ENCODE assay signal across 1 cellular context in the genomic region with DNA sequence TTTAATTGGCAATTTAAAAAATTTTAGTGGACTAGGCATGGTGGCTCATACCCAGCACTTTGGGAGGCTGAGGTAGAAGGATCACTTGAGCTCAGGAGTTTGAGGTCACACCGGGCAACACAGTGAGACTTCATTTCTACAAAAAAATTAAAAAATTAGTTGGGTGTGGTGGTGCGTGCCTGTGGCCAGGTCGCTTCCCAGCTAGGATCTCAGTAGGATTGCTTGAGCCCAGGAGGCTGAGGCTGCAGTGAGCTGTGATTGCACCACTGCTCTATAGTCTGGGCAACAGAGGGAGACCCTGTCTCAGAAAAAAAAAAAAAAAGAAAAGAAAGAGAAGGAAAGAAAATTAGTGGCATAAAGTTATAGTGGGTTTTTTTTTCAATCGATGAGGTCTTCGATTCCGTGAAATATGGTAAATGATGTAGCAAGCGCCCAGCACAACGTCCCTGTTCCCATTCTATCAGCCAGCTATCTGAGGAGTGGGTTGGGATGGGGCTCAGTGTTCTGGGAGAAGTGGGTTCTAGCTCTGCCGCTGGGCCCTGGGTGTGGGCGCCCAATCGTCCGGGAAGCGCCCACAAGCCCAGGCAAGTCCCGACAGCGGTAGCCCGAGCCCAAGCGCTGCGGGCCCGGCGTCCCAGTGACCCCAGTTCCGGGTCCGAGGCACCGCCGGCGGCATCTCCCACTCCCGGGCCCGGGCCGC.
TF ChIP-seq lines count a peak whose summit lies in the region.

No MANE protein-coding gene starts in this region.

TF ChIP-seq in GM23338, 12 proteins besides CTCF, POLR2A, EP300 and RAD21 (continued from another document):
- TF ChIP-seq, protein P1, sequence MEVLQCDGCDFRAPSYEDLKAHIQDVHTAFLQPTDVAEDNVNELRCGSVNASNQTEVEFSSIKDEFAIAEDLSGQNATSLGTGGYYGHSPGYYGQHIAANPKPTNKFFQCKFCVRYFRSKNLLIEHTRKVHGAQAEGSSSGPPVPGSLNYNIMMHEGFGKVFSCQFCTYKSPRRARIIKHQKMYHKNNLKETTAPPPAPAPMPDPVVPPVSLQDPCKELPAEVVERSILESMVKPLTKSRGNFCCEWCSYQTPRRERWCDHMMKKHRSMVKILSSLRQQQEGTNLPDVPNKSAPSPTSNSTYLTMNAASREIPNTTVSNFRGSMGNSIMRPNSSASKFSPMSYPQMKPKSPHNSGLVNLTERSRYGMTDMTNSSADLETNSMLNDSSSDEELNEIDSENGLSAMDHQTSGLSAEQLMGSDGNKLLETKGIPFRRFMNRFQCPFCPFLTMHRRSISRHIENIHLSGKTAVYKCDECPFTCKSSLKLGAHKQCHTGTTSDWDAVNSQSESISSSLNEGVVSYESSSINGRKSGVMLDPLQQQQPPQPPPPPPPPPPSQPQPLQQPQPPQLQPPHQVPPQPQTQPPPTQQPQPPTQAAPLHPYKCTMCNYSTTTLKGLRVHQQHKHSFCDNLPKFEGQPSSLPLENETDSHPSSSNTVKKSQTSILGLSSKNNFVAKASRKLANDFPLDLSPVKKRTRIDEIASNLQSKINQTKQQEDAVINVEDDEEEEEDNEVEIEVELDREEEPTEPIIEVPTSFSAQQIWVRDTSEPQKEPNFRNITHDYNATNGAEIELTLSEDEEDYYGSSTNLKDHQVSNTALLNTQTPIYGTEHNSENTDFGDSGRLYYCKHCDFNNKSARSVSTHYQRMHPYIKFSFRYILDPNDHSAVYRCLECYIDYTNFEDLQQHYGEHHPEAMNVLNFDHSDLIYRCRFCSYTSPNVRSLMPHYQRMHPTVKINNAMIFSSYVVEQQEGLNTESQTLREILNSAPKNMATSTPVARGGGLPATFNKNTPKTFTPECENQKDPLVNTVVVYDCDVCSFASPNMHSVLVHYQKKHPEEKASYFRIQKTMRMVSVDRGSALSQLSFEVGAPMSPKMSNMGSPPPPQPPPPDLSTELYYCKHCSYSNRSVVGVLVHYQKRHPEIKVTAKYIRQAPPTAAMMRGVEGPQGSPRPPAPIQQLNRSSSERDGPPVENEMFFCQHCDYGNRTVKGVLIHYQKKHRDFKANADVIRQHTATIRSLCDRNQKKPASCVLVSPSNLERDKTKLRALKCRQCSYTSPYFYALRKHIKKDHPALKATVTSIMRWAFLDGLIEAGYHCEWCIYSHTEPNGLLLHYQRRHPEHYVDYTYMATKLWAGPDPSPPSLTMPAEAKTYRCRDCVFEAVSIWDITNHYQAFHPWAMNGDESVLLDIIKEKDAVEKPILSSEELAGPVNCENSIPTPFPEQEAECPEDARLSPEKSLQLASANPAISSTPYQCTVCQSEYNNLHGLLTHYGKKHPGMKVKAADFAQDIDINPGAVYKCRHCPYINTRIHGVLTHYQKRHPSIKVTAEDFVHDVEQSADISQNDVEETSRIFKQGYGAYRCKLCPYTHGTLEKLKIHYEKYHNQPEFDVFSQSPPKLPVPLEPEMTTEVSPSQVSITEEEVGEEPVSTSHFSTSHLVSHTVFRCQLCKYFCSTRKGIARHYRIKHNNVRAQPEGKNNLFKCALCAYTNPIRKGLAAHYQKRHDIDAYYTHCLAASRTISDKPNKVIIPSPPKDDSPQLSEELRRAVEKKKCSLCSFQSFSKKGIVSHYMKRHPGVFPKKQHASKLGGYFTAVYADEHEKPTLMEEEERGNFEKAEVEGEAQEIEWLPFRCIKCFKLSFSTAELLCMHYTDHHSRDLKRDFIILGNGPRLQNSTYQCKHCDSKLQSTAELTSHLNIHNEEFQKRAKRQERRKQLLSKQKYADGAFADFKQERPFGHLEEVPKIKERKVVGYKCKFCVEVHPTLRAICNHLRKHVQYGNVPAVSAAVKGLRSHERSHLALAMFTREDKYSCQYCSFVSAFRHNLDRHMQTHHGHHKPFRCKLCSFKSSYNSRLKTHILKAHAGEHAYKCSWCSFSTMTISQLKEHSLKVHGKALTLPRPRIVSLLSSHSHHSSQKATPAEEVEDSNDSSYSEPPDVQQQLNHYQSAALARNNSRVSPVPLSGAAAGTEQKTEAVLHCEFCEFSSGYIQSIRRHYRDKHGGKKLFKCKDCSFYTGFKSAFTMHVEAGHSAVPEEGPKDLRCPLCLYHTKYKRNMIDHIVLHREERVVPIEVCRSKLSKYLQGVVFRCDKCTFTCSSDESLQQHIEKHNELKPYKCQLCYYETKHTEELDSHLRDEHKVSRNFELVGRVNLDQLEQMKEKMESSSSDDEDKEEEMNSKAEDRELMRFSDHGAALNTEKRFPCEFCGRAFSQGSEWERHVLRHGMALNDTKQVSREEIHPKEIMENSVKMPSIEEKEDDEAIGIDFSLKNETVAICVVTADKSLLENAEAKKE (CRISPR knock-in tag; IDR thresholded peaks at IDR 0.05), result no peak
- no peak for TF ChIP-seq ZNF114 (CRISPR knock-in tag; IDR thresholded peaks at IDR 0.05)
- TF ChIP-seq EZH2 (IDR thresholded peaks at IDR 0.05; ENCODE audit: low read depth, unreplicated experiment), result no peak
